ENCODE assay signal across 32 cellular contexts in genomic region chr20:36362978-36363713, GRCh38.
"Had no signal": no experiment of that assay in that cellular context is flagged by ENCODE, and none has a peak within 500 bp of the region (broad histone marks: within the 10 kb centered on the region; RNA-seq: fewer than 3 reads in every experiment).

No MANE protein-coding gene starts in this region.

- H3K27me3 ChIP-seq: adrenal gland, ascending aorta, breast epithelium, cardiac muscle cell, gastrocnemius medialis had no signal

- H3K4me1 ChIP-seq: adrenal gland, ascending aorta, breast epithelium, esophagus muscularis mucosa, foreskin keratinocyte, gastrocnemius medialis, heart left ventricle had no signal

- DNase-seq: activated CD4-positive, alpha-beta memory T cell treated with anti-CD3 and anti-CD28 coated beads for 36 hours; activated CD4-positive, alpha-beta T cell treated with anti-CD3 and anti-CD28 coated beads for 36 hours; activated CD4-positive, alpha-beta T cell treated with anti-CD3 and anti-CD28 coated beads, Interleukin-2, amount 10 ng/mL, durations not matched to agents 24 days and 14 days; activated CD4-positive, CD25-positive, alpha-beta regulatory T cell; activated CD4-positive, CD25-positive, alpha-beta regulatory T cell treated with anti-CD3 and anti-CD28 coated beads, Interleukin-2, amount 50 U/mL, for 72 hours; activated CD8-positive, alpha-beta memory T cell treated with anti-CD3 and anti-CD28 coated beads, Interleukin-2, amount 10 ng/mL, durations not matched to agents 7 days and 5 days; activated CD8-positive, alpha-beta memory T cell treated with anti-CD3 and anti-CD28 coated beads, Interleukin-2, amount 50 U/mL, for 4 hours; activated CD8-positive, alpha-beta T cell treated with anti-CD3 and anti-CD28 coated beads, Interleukin-2, amount 10 ng/mL, durations not matched to agents 7 days and 5 days; activated effector memory CD4-positive, alpha-beta T cell treated with anti-CD3 and anti-CD28 coated beads, Interleukin-2, amount 50 U/mL, for 16 hours; activated naive CD4-positive, alpha-beta T cell treated with anti-CD3 and anti-CD28 coated beads for 36 hours; activated naive CD8-positive, alpha-beta T cell treated with anti-CD3 and anti-CD28 coated beads for 36 hours; activated naive CD8-positive, alpha-beta T cell treated with anti-CD3 and anti-CD28 coated beads, Interleukin-2, amount 50 U/mL, for 24 hours; activated T-cell treated with anti-CD3 and anti-CD28 coated beads, Interleukin-2, amount 50 U/mL, for 1 hour; activated T-cell treated with anti-CD3 and anti-CD28 coated beads, Interleukin-2, amount 50 U/mL, for 48 hours; adrenal gland; amygdala; central memory CD4-positive, alpha-beta T cell; cerebellar nuclear complex; dorsolateral prefrontal cortex; effector memory CD4-positive, alpha-beta T cell; endodermal cell; erythroblast; gastrocnemius medialis; glutamatergic neuron; heart left ventricle; T-helper 2 cell had no signal

- ATAC-seq: activated CD4-positive, alpha-beta T cell treated with anti-CD3 and anti-CD28 coated beads for 36 hours; activated CD8-positive, alpha-beta memory T cell treated with anti-CD3 and anti-CD28 coated beads, Interleukin-2, amount 10 ng/mL, durations not matched to agents 7 days and 5 days; activated CD8-positive, alpha-beta T cell treated with anti-CD3 and anti-CD28 coated beads, Interleukin-2, amount 10 ng/mL, durations not matched to agents 7 days and 5 days; activated naive CD8-positive, alpha-beta T cell treated with anti-CD3 and anti-CD28 coated beads, Interleukin-2, amount 50 U/mL, for 24 hours; foreskin keratinocyte; gastrocnemius medialis; heart left ventricle had no signal

- H3K9me3 ChIP-seq: adrenal gland, ascending aorta, breast epithelium, esophagus muscularis mucosa, gastrocnemius medialis, heart left ventricle had no signal

- H3K27ac ChIP-seq: adrenal gland, ascending aorta, breast epithelium, cardiac muscle cell, coronary artery, esophagus muscularis mucosa, foreskin keratinocyte, gastrocnemius medialis, heart left ventricle had no signal

- H3K36me3 ChIP-seq: adrenal gland, ascending aorta, breast epithelium, cardiac muscle cell, esophagus muscularis mucosa, gastrocnemius medialis, heart left ventricle had no signal

- H3K4me3 ChIP-seq: adrenal gland, ascending aorta, breast epithelium, cardiac muscle cell, coronary artery, dorsolateral prefrontal cortex, esophagus muscularis mucosa, gastrocnemius medialis, heart left ventricle had no signal
